In genomic region chr11:67780056-67780455, GRCh38 we compare ENCODE assay signal across 22 cellular contexts.
DNase-seq lines count a peak whose midpoint lies in the region; ATAC-seq, FAIRE-seq and TF ChIP-seq lines count a peak whose summit lies in the region.
"Had no signal": no experiment of that assay in that cellular context is flagged by ENCODE, and none has a peak within 500 bp of the region (broad histone marks: within the 10 kb centered on the region; RNA-seq: fewer than 3 reads in every experiment).

No MANE protein-coding gene starts in this region.

- no CpG with 5 or more reads among the region's 4 CpGs for WGBS in IMR-90 (ENCODE audit: extremely low coverage in 2 of 2, insufficient read length in 1 of 2), 2 experiments
- WGBS in K562 (ENCODE audit: insufficient coverage, low coverage, missing lambda C conversion rate), result 7% methylated on average over 4 of the region's 4 CpGs

- dilution Hi-C loops in IMR-90 (cut with HindIII; ENCODE audit: low sequenced_read_pairs, unreplicated experiment), result no loop called here

- H3K23ac ChIP-seq in IMR-90 (ENCODE audit: low read depth, low read length), result no peak overlapping the region

- H3K4me1 ChIP-seq in IMR-90 (ENCODE audit: control insufficient read depth, insufficient read depth, low read length) (no peaks in the 10 kb centered on the region), K562 (replicated peaks in 1 of 2; ENCODE audit: control insufficient read depth in 2 of 2, insufficient read depth in 2 of 2, low read length in 2 of 2) (no peaks in the 10 kb centered on the region; a peak in 1 of 5 replicates)
- H3K4me1 ChIP-seq: HAP-1, Peyer's patch had no signal

- H2AK5ac ChIP-seq in IMR-90 (ENCODE audit: low read depth, low read length), result no peak overlapping the region

- POLR2A ChIA-PET in IMR-90 (lab: Charles Lee; ENCODE audit: unreplicated experiment) (no interaction called here), K562 (lab: Yijun Ruan, JAX) (interaction anchor here (0.6 kb wide), 1 partner anchor 62 kb away, joined by 3 read pairs; no protein-coding TSS in a partner anchor)

- H2AK9ac ChIP-seq in IMR-90 (replicated peaks; ENCODE audit: low read depth, low read length, poor library complexity), result no peak overlapping the region

- no peak overlapping the region for H3K14ac ChIP-seq in IMR-90 (replicated peaks; ENCODE audit: low read depth, low read length)

- peaks cover 6% of the 10 kb centered on the region for H3K27me3 ChIP-seq in IMR-90 (ENCODE audit: control insufficient read depth, insufficient read depth, low read length)
- H3K27me3 ChIP-seq in K562 (ENCODE audit: control insufficient read depth in 2 of 2, insufficient read depth in 2 of 2, low read length in 2 of 2), result peaks cover 0 to 8% of the 10 kb centered on the region in 2 experiments; a peak in 3 of 5 replicates
- H3K27me3 ChIP-seq: Peyer's patch had no signal

- ATAC-seq in IMR-90 (ENCODE audit: low read depth), result no peak
- peak; percentile 72 for ATAC-seq in K562
- ATAC-seq in stimulated activated naive CD8-positive, alpha-beta T cell treated with anti-CD3 and anti-CD28 coated beads, Interleukin-15, Interleukin-2, amounts not matched to agents 100 U/mL and 50 U/mL, for 24 hours, result no peak
- ATAC-seq: Right ventricle myocardium inferior, SK-N-SH treated with all-trans-retinoic acid at 6 μM for 48 hours had no signal

- H2AFZ ChIP-seq in IMR-90 (replicated peaks; ENCODE audit: low read length, poor library complexity), result no peak overlapping the region
- no peak overlapping the region for H2AFZ ChIP-seq in K562 (ENCODE audit: low read depth, low read length)

- no peaks in the 10 kb centered on the region for H3K36me3 ChIP-seq in IMR-90 (ENCODE audit: control insufficient read depth, insufficient read depth, low read length)
- no peaks in the 10 kb centered on the region for H3K36me3 ChIP-seq in K562 (ENCODE audit: control insufficient read depth, insufficient read depth, low read length)
- H3K36me3 ChIP-seq: HAP-1, Peyer's patch had no signal

- no peak for FAIRE-seq in K562 (lab: Jason Lieb, UNC)
- FAIRE-seq: A204.1, GM19239, HTR-8/SVneo had no signal

- TF ChIP-seq POLR2A in IMR-90 (IDR thresholded peaks at IDR 0.05; ENCODE audit: low read depth, low read length), result no peak
- TF ChIP-seq POLR2A in K562 (conservative IDR thresholded peaks at IDR 0.05), result no peak

- TF ChIP-seq CTCF in IMR-90 (conservative IDR thresholded peaks at IDR 0.05; ENCODE audit: low read depth, low read length), result no peak
- no peak for TF ChIP-seq CTCF in K562 (IDR thresholded peaks at IDR 0.05 in 2 of 3, conservative IDR thresholded peaks at IDR 0.05 in 1 of 3; ENCODE audit: insufficient read depth in 2 of 3, low read depth in 1 of 3, low read length in 3 of 3)

- H2BK120ac ChIP-seq in IMR-90 (ENCODE audit: low read depth, low read length), result no peak overlapping the region

- no peak overlapping the region for H3K27ac ChIP-seq in IMR-90 (ENCODE audit: insufficient read depth, low read length)
- no peak overlapping the region for H3K27ac ChIP-seq in K562 (ENCODE audit: extremely low read depth, low read depth, low read length)
- H3K27ac ChIP-seq: Peyer's patch had no signal

- no peak for TF ChIP-seq EP300 in K562 (IDR thresholded peaks at IDR 0.05; ENCODE audit: low read length)

- in situ Hi-C loops in IMR-90 (cut with MboI; ENCODE audit: low sequenced_read_pairs) (no loop called here), K562 (cut with MboI) (no loop called here)

- H3K9me1 ChIP-seq in IMR-90 (ENCODE audit: insufficient read depth, low read length) (no peaks in the 10 kb centered on the region), K562 (ENCODE audit: control insufficient read depth, insufficient read depth, low read length) (no peaks in the 10 kb centered on the region)

- CTCF ChIA-PET in IMR-90 (lab: Yijun Ruan, JAX) (no interaction called here), K562 (lab: Yijun Ruan, JAX; ENCODE audit: low intra/inter-chr PET ratio) (no interaction called here)

- H4K8ac ChIP-seq in IMR-90 (ENCODE audit: low read depth in 2 of 2, low read length in 2 of 2), result no peak overlapping the region

- no peaks in the 10 kb centered on the region for H3K79me1 ChIP-seq in IMR-90 (ENCODE audit: low read depth in 1 of 2, low read length in 2 of 2)

- H3K4ac ChIP-seq in IMR-90 (ENCODE audit: low read depth, low read length), result no peak overlapping the region

- no peak overlapping the region for H2BK5ac ChIP-seq in IMR-90 (ENCODE audit: low read depth, low read length, poor library complexity, severe bottlenecking)

- H3K9ac ChIP-seq in IMR-90 (ENCODE audit: low read depth, low read length) (no peak overlapping the region), K562 (ENCODE audit: insufficient read depth in 1 of 2, low read depth in 2 of 2, low read length in 2 of 2) (no peak overlapping the region)

- H2BK20ac ChIP-seq in IMR-90 (ENCODE audit: low read depth, low read length), result no peak overlapping the region

- H3K56ac ChIP-seq in IMR-90 (ENCODE audit: extremely low read depth, insufficient read depth, low read length), result no peak overlapping the region

- H3K79me2 ChIP-seq in K562 (ENCODE audit: control insufficient read depth, insufficient read depth, low read length), result no peaks in the 10 kb centered on the region

- intact Hi-C loops in IMR-90 (cut with micrococcal nuclease) (no loop called here), K562 (cut with micrococcal nuclease) (no loop called here)

- H4K20me1 ChIP-seq in IMR-90 (ENCODE audit: insufficient read depth, low read length), result no peaks in the 10 kb centered on the region
- no peaks in the 10 kb centered on the region for H4K20me1 ChIP-seq in K562 (replicated peaks; ENCODE audit: control insufficient read depth, insufficient read depth, low read length)

- H3K4me2 ChIP-seq in IMR-90 (ENCODE audit: low read depth, low read length) (no peak overlapping the region), K562 (ENCODE audit: insufficient read depth, low read length) (no peak overlapping the region)

- no peak overlapping the region for H4K5ac ChIP-seq in IMR-90 (ENCODE audit: low read depth, low read length)

- H3K9me3 ChIP-seq in IMR-90 (ENCODE audit: control insufficient read depth, insufficient read depth, low read length), result no peaks in the 10 kb centered on the region
- H3K9me3 ChIP-seq in K562 (replicated peaks; ENCODE audit: control insufficient read depth, insufficient read depth, low read depth, low read length), result no peaks in the 10 kb centered on the region
- H3K9me3 ChIP-seq: HAP-1, Peyer's patch had no signal

- TF ChIP-seq RAD21 in IMR-90 (IDR thresholded peaks at IDR 0.05; ENCODE audit: low read length), result no peak
- no peak for TF ChIP-seq RAD21 in K562 (CRISPR knock-in tag; conservative IDR thresholded peaks at IDR 0.05 in 1 of 2, IDR thresholded peaks at IDR 0.05 in 1 of 2)

- DNase-seq in AML-193 (lab: John Stamatoyannopoulos, UW) (peak; percentile 46 to 57), IMR-90 (no peak), NOMO-1 (lab: John Stamatoyannopoulos, UW; ENCODE audit: unreplicated experiment in 2 of 2) (peak; percentile 35 to 63), K562 (ENCODE audit: extremely low read depth in 1 of 4, low spot score in 3 of 4) (no peak), HPDE6-E6E7 (ENCODE audit: extremely low spot score) (no peak)
- DNase-seq in stimulated activated CD4-positive, alpha-beta T cell treated with anti-CD3 and anti-CD28 coated beads, Interleukin-2, amount 100 ng/mL, for 48 hours, result no peak
- no peak for DNase-seq in activated naive CD4-positive, alpha-beta T cell treated with Interleukin-2 at 50 U/mL for 16 hours
- DNase-seq in stimulated activated naive CD8-positive, alpha-beta T cell treated with anti-CD3 and anti-CD28 coated beads, Interleukin-15, Interleukin-2, amounts not matched to agents 100 U/mL and 50 U/mL, for 24 hours, result no peak
- DNase-seq: C1 segment of cervical spinal cord, DMS153, NCI-H1092 treated with DMSO at 0.1 percent for 48 hours, NCI-H1694 treated with DMSO at 0.1 percent for 48 hours, NCI-H2107, NCI-H345, NCI-H526 treated with DMSO at 0.1 percent for 48 hours, Peyer's patch had no signal

- BruUV-seq in IMR-90 (replicated peaks; lab: Mats Ljungman, UMichigan) (no TSS peak), K562 (replicated peaks; lab: Mats Ljungman, UMichigan) (no TSS peak)

- H4K91ac ChIP-seq in IMR-90 (ENCODE audit: insufficient read depth, low read depth, low read length), result no peak overlapping the region

- H3K18ac ChIP-seq in IMR-90 (ENCODE audit: low read depth, low read length), result no peak overlapping the region

- H2BK15ac ChIP-seq in IMR-90 (ENCODE audit: low read depth, low read length), result no peak overlapping the region

- no peak overlapping the region for H3K4me3 ChIP-seq in IMR-90 (ENCODE audit: insufficient read depth, low read depth, low read length)
- H3K4me3 ChIP-seq in K562, result no peak overlapping the region
- H3K4me3 ChIP-seq: HAP-1, Peyer's patch had no signal

TF ChIP-seq in IMR-90, 13 proteins besides CTCF, POLR2A, EP300 and RAD21:
- no peak for TF ChIP-seq ELK1 (IDR thresholded peaks at IDR 0.05; ENCODE audit: borderline replicate concordance, low read depth, low read length)
- TF ChIP-seq CEBPB (IDR thresholded peaks at IDR 0.05; ENCODE audit: low read depth, low read length), result peak; percentile 77

TF ChIP-seq in K562, 482 proteins besides CTCF, POLR2A, EP300 and RAD21:
- TF ChIP-seq CEBPG (CRISPR knock-in tag; IDR thresholded peaks at IDR 0.05) (no peak), CEBPG (tag; conservative IDR thresholded peaks at IDR 0.05 in 1 of 2, IDR thresholded peaks at IDR 0.05 in 1 of 2) (peak in 1 of 2 experiments; percentile 72; a peak in 2 of 4 replicates), YBX1 (IDR thresholded peaks at IDR 0.05) (no peak), CHD1 (IDR thresholded peaks at IDR 0.05; ENCODE audit: low read length) (no peak), ZNF707 (CRISPR knock-in tag; conservative IDR thresholded peaks at IDR 0.05) (no peak), CEBPB (tag; IDR thresholded peaks at IDR 0.05) (peak; percentile 67)

Comparison
In these comparisons a context has a peak if more than half of its experiments do, and no peak if none do; other contexts are left out.
1. DNase-seq: peak in AML-193 (2 of 2) and NOMO-1 (2 of 2); none in IMR-90 (single experiment), K562 (0 of 4), stimulated activated CD4-positive, alpha-beta T cell treated with anti-CD3 and anti-CD28 coated beads, Interleukin-2, amount 100 ng/mL, for 48 hours (0 of 2), activated naive CD4-positive, alpha-beta T cell treated with Interleukin-2 at 50 U/mL for 16 hours (single experiment), stimulated activated naive CD8-positive, alpha-beta T cell treated with anti-CD3 and anti-CD28 coated beads, Interleukin-15, Interleukin-2, amounts not matched to agents 100 U/mL and 50 U/mL, for 24 hours (single experiment) and HPDE6-E6E7 (single experiment).